26 cellular contexts compared by ENCODE assay signal in the genomic region with DNA sequence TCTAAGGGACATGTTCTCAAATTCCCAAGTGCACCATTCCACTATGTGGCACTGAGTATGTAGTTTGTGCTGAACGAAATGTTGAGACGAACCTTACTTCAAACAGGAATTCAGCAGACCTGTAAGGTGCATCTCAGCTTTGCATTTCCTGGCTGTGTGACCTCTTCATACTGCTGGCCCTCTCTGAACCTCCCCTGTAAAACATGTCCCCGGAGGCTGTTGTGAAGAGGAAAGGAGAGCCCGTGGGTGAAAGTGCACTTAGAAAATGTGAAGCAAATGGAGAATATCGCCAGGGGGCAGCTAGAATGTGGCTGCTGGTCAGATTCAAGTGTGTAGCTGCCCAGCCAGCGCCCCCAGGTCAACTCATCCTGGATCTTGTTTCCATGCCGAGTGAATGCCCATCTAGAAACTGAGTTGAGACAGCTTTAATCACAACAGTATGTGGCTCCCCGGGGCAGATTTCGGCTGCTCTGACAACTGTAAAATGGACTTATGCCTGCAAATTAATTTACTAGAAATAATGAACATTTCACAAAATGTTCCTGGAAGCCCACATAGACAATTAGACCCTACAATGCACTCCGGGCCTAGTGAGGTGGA.
A peak's percentile ranks its signal among the peaks of the same experiment; 100 is the strongest.
DNase-seq lines count a peak whose midpoint lies in the region; ATAC-seq, FAIRE-seq and TF ChIP-seq lines count a peak whose summit lies in the region.
"Had no signal": no experiment of that assay in that cellular context is flagged by ENCODE, and none has a peak within 500 bp of the region (broad histone marks: within the 10 kb centered on the region; RNA-seq: fewer than 3 reads in every experiment).

No MANE protein-coding gene starts in this region.

- H3K4me1 ChIP-seq in HUES6 (ENCODE audit: control insufficient read depth, insufficient read depth, low read length) = peaks cover 4% of the 10 kb centered on the region; the same call in 1 of the 2 replicates
- H3K4me1 ChIP-seq in K562 (replicated peaks in 1 of 2; ENCODE audit: control insufficient read depth in 2 of 2, insufficient read depth in 2 of 2, low read length in 2 of 2) = no peaks in the 10 kb centered on the region; a peak in 2 of 5 replicates
- no peaks in the 10 kb centered on the region for H3K4me1 ChIP-seq in iPS-20b (ENCODE audit: insufficient read depth, low read length)

- H3K9me3 ChIP-seq in HUES6 (ENCODE audit: control insufficient read depth, insufficient read depth, low read depth, low read length) = peaks cover 6% of the 10 kb centered on the region
- H3K9me3 ChIP-seq in K562 (replicated peaks; ENCODE audit: control insufficient read depth, insufficient read depth, low read depth, low read length) = no peaks in the 10 kb centered on the region
- 0 out of 2 replicates have a peak, but pooled peaks cover 5% of the 10 kb centered on the region for H3K9me3 ChIP-seq in iPS-20b (ENCODE audit: insufficient read depth, low read depth, low read length)

- no peaks in the 10 kb centered on the region for H4K20me1 ChIP-seq in K562 (replicated peaks; ENCODE audit: control insufficient read depth, insufficient read depth, low read length)

- no peak for FAIRE-seq in K562 (lab: Jason Lieb, UNC)
- FAIRE-seq: G401.6 had no signal

- H3K27me3 ChIP-seq in HUES6 (ENCODE audit: control insufficient read depth, insufficient read depth, low read length) (no peaks in the 10 kb centered on the region), K562 (ENCODE audit: control insufficient read depth in 2 of 2, insufficient read depth in 2 of 2, low read length in 2 of 2) (peaks cover 0 to 10% of the 10 kb centered on the region in 2 experiments; a peak in 3 of 5 replicates), iPS-20b (ENCODE audit: insufficient read depth, low read length) (no peaks in the 10 kb centered on the region)

- H3K27ac ChIP-seq in HUES6 (ENCODE audit: low read depth, low read length) (no peak overlapping the region), K562 (ENCODE audit: extremely low read depth, low read depth, low read length) (no peak overlapping the region), iPS-20b (ENCODE audit: low read length) (no peak overlapping the region)
- H3K27ac ChIP-seq: HL-60 had no signal

- ATAC-seq in K562 (no peak), left lobe of liver (no peak)
- ATAC-seq: HCT116, PC-3 had no signal

- WGBS in K562 (ENCODE audit: insufficient coverage, low coverage, missing lambda C conversion rate) = 13% methylated on average over 10 of the region's 10 CpGs

- no peak for TF ChIP-seq CTCF in K562 (IDR thresholded peaks at IDR 0.05 in 2 of 3, conservative IDR thresholded peaks at IDR 0.05 in 1 of 3; ENCODE audit: insufficient read depth in 2 of 3, low read depth in 1 of 3, low read length in 3 of 3)

- H2AFZ ChIP-seq in K562 (ENCODE audit: low read depth, low read length) = peak overlapping the region; percentile 72

- no peak overlapping the region for H3K9ac ChIP-seq in HUES6 (ENCODE audit: low read length)
- no peak overlapping the region for H3K9ac ChIP-seq in K562 (ENCODE audit: insufficient read depth in 1 of 2, low read depth in 2 of 2, low read length in 2 of 2)
- H3K9ac ChIP-seq in iPS-20b (ENCODE audit: low read depth, low read length) = no peak overlapping the region

- no peak overlapping the region for H3K4me2 ChIP-seq in K562 (ENCODE audit: insufficient read depth, low read length)

- TF ChIP-seq POLR2A in K562 (conservative IDR thresholded peaks at IDR 0.05) = no peak

- POLR2A ChIA-PET in K562 (lab: Yijun Ruan, JAX) = interaction anchor here (0.6 kb wide), 1 partner anchor 14 kb away, joined by 3 read pairs; no protein-coding TSS in a partner anchor

- no peaks in the 10 kb centered on the region for H3K79me2 ChIP-seq in K562 (ENCODE audit: control insufficient read depth, insufficient read depth, low read length)

- H3K9me1 ChIP-seq in K562 (ENCODE audit: control insufficient read depth, insufficient read depth, low read length) = no peaks in the 10 kb centered on the region

- H3K4me3 ChIP-seq in HUES6 (ENCODE audit: low read depth, low read length) (peak overlapping the region; percentile 46; the same call in 1 of the 2 replicates), K562 (no peak overlapping the region), iPS-20b (ENCODE audit: low read length) (0 out of 2 replicates have a peak overlapping the region, but pooled peaks have one; percentile 30)

- DNase-seq in K562 (ENCODE audit: extremely low read depth in 1 of 4, low spot score in 3 of 4) = no peak
- peak; percentile 15 for DNase-seq in ureter (ENCODE audit: low spot score)
- no peak for DNase-seq in left lobe of liver (ENCODE audit: low spot score)
- DNase-seq in effector CD8-positive, alpha-beta T cell (lab: John Stamatoyannopoulos, UW) = no peak
- no peak for DNase-seq in iPS-NIHi11 (ENCODE audit: low spot score)
- DNase-seq: C1 segment of cervical spinal cord; CD4-positive, alpha-beta memory T cell; COR-L47; GOT3; Kasumi-1; MV-4-11; NCI-H1105; NCI-H1436 treated with DMSO at 0.1 percent for 48 hours; NCI-H187 treated with DMSO at 0.1 percent for 48 hours; NCI-H2107; NCI-H446; NCI-H524 treated with DMSO at 0.1 percent for 48 hours; NCI-H774; NK-92 treated with Interleukin-12 subunit alpha and Interleukin-12 subunit beta, amount 100 ng/mL, for 24 hours; PC-3; SHP77 had no signal

- no peak for TF ChIP-seq RAD21 in K562 (CRISPR knock-in tag; conservative IDR thresholded peaks at IDR 0.05 in 1 of 2, IDR thresholded peaks at IDR 0.05 in 1 of 2)

- TF ChIP-seq EP300 in K562 (IDR thresholded peaks at IDR 0.05; ENCODE audit: low read length) = no peak

- H3K36me3 ChIP-seq in HUES6 (ENCODE audit: control insufficient read depth, insufficient read depth, low read length) (no peaks in the 10 kb centered on the region), K562 (ENCODE audit: control insufficient read depth, insufficient read depth, low read length) (no peaks in the 10 kb centered on the region; the same call in 2 of the 3 replicates), iPS-20b (ENCODE audit: insufficient read depth, low read depth, low read length) (no peaks in the 10 kb centered on the region)

- in situ Hi-C loops in K562 (cut with MboI) = no loop called here

- intact Hi-C loops in K562 (cut with micrococcal nuclease) = no loop called here

- CTCF ChIA-PET in K562 (lab: Yijun Ruan, JAX; ENCODE audit: low intra/inter-chr PET ratio) = no interaction called here

- no TSS peak for BruUV-seq in K562 (replicated peaks; lab: Mats Ljungman, UMichigan)

TF ChIP-seq in K562, 482 proteins besides CTCF, POLR2A, EP300 and RAD21:
- TF ChIP-seq, protein P1, sequence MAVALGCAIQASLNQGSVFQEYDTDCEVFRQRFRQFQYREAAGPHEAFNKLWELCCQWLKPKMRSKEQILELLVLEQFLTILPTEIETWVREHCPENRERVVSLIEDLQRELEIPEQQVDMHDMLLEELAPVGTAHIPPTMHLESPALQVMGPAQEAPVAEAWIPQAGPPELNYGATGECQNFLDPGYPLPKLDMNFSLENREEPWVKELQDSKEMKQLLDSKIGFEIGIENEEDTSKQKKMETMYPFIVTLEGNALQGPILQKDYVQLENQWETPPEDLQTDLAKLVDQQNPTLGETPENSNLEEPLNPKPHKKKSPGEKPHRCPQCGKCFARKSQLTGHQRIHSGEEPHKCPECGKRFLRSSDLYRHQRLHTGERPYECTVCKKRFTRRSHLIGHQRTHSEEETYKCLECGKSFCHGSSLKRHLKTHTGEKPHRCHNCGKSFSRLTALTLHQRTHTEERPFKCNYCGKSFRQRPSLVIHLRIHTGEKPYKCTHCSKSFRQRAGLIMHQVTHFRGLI (CRISPR knock-in tag; IDR thresholded peaks at IDR 0.05) = no peak
- 0 out of 2 replicates have a peak, but pooled peaks have one; percentile 19 for TF ChIP-seq BCOR (IDR thresholded peaks at IDR 0.05)
- TF ChIP-seq TSC22D4 (tag; IDR thresholded peaks at IDR 0.05) = no peak
- peak; percentile 64 for TF ChIP-seq RBM25 (IDR thresholded peaks at IDR 0.05; ENCODE audit: low read depth, low read length, severe bottlenecking)
